ENCODE assay signal across 1 cellular context in the genomic region with DNA sequence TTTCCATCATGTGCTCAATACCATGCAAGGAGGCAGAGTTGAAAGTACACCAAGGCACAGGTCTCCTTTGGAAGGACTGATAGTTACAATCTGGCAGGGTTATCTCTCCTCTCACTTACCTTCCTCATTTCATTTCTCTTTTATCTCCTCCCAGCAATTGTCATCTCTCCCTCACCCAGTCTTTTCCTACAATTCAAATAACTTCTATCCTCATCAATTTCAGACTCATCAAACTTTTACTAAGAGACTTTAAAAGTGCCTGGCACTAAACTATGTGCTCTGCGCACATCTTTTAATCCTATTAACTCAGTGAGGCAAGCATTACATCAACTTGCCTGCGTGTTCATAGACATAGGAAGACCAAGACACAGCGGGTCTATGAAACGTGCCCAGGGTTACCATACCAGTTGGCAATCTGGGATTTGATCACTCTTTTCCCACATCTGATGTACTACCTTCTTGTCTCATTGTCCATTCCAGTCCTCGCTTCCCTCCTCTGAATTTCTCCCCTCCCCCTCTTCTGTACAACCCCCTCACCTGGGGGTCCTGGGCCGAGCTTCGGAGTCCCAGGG.
TF ChIP-seq lines count a peak whose summit lies in the region.

No MANE protein-coding gene starts in this region.

TF ChIP-seq in IMR-90, 13 proteins besides CTCF, POLR2A, EP300 and RAD21:
- no peak for TF ChIP-seq FOS (IDR thresholded peaks at IDR 0.05; ENCODE audit: low read depth, low read length)
- peak; percentile 63; the same call in 1 of the 2 replicates for TF ChIP-seq BHLHE40 (IDR thresholded peaks at IDR 0.05; ENCODE audit: low read depth, low read length)
